In genomic region chr2:70949086-70949485, GRCh38 we compare ENCODE assay signal across 11 cellular contexts. TPM values are rescaled to one million over a fixed set of nuclear protein-coding genes. Genes with fewer than 3 reads are reported as not detected.
A peak's percentile ranks its signal among the peaks of the same experiment; 100 is the strongest.
DNase-seq lines count a peak whose midpoint lies in the region; ATAC-seq, FAIRE-seq and TF ChIP-seq lines count a peak whose summit lies in the region.
"Had no signal": no experiment of that assay in that cellular context is flagged by ENCODE, and none has a peak within 500 bp of the region (broad histone marks: within the 10 kb centered on the region; RNA-seq: fewer than 3 reads in every experiment).

No MANE protein-coding gene starts in this region.

- no TSS peak for BruUV-seq in K562 (replicated peaks; lab: Mats Ljungman, UMichigan)
- BruUV-seq in Caco-2 (replicated peaks; lab: Mats Ljungman, UMichigan) = no TSS peak

- H3K9me3 ChIP-seq in Loucy (ENCODE audit: insufficient read depth, low read depth, low read length) (no peaks in the 10 kb centered on the region), K562 (replicated peaks; ENCODE audit: control insufficient read depth, insufficient read depth, low read depth, low read length) (no peaks in the 10 kb centered on the region), Caco-2 (no peaks in the 10 kb centered on the region)

- H3K36me3 Mint-ChIP-seq in activated CD8-positive, alpha-beta T cell treated with anti-CD3 and anti-CD28 coated beads, Interleukin-2, amount 10 ng/mL, durations not matched to agents 7 days and 5 days (ENCODE audit: low read depth) = no peaks in the 10 kb centered on the region
- no peaks in the 10 kb centered on the region for H3K36me3 Mint-ChIP-seq in activated CD8-positive, alpha-beta T cell treated with anti-CD3 and anti-CD28 coated beads for 36 hours (ENCODE audit: low read depth)
- H3K36me3 Mint-ChIP-seq in type B pancreatic cell = no peaks in the 10 kb centered on the region
- H3K36me3 Mint-ChIP-seq in Caco-2 (ENCODE audit: insufficient read depth, unreplicated experiment) = no peaks in the 10 kb centered on the region
- no peaks in the 10 kb centered on the region for H3K36me3 Mint-ChIP-seq in WTC11
- H3K36me3 Mint-ChIP-seq: CD4-positive, CD25-positive, alpha-beta regulatory T cell had no signal

- H3K9ac ChIP-seq in Loucy (ENCODE audit: low read depth, low read length, poor library complexity, severe bottlenecking) (no peak overlapping the region), K562 (ENCODE audit: insufficient read depth in 1 of 2, low read depth in 2 of 2, low read length in 2 of 2) (no peak overlapping the region)

- in situ Hi-C loops in K562 (cut with MboI) = loop anchor here (5.0 to 10.0 kb wide), 4 partner anchors 82 to 634 kb away; partner anchors contain the start of gene FIGLA

- no peak overlapping the region for H3K4me3 ChIP-seq in Loucy (ENCODE audit: low read length, poor library complexity, severe bottlenecking)
- no peak overlapping the region for H3K4me3 ChIP-seq in K562
- H3K4me3 ChIP-seq in Caco-2 (ENCODE audit: low read depth, low read length) = no peak overlapping the region

- H2AFZ ChIP-seq in Loucy (ENCODE audit: low read length) (peak overlapping the region; percentile 85; the same call in 1 of the 2 replicates), K562 (ENCODE audit: low read depth, low read length) (peak overlapping the region; percentile 89)

- H3K27me3 Mint-ChIP-seq in activated CD8-positive, alpha-beta T cell treated with anti-CD3 and anti-CD28 coated beads, Interleukin-2, amount 10 ng/mL, durations not matched to agents 7 days and 5 days (ENCODE audit: low read depth) = peaks cover 25% of the 10 kb centered on the region
- peaks cover 11% of the 10 kb centered on the region for H3K27me3 Mint-ChIP-seq in activated CD8-positive, alpha-beta T cell treated with anti-CD3 and anti-CD28 coated beads for 36 hours
- H3K27me3 Mint-ChIP-seq in type B pancreatic cell = peaks cover 65% of the 10 kb centered on the region
- peaks cover 9% of the 10 kb centered on the region for H3K27me3 Mint-ChIP-seq in Caco-2 (ENCODE audit: insufficient read depth, unreplicated experiment)
- H3K27me3 Mint-ChIP-seq in WTC11 (ENCODE audit: low read depth) = peaks cover 61% of the 10 kb centered on the region

- H4K20me1 ChIP-seq in Loucy (ENCODE audit: insufficient read depth, low read length, poor library complexity, severe bottlenecking) = no peaks in the 10 kb centered on the region
- H4K20me1 ChIP-seq in K562 (replicated peaks; ENCODE audit: control insufficient read depth, insufficient read depth, low read length) = no peaks in the 10 kb centered on the region

- DNase-seq in activated CD8-positive, alpha-beta T cell treated with anti-CD3 and anti-CD28 coated beads, Interleukin-2, amount 10 ng/mL, durations not matched to agents 7 days and 5 days = peak; percentile 10
- no peak for DNase-seq in activated CD8-positive, alpha-beta T cell treated with anti-CD3 and anti-CD28 coated beads for 36 hours
- DNase-seq in K562 (ENCODE audit: extremely low read depth in 1 of 4, low spot score in 3 of 4) (no peak), type B pancreatic cell (ENCODE audit: extremely low spot score, unreplicated experiment) (peak; percentile 2), AML-193 (lab: John Stamatoyannopoulos, UW) (no peak), Caco-2 (no peak), WTC11 (ENCODE audit: low spot score) (no peak)

- H3K4me3 Mint-ChIP-seq in activated CD8-positive, alpha-beta T cell treated with anti-CD3 and anti-CD28 coated beads, Interleukin-2, amount 10 ng/mL, durations not matched to agents 7 days and 5 days = no peak overlapping the region
- H3K4me3 Mint-ChIP-seq in activated CD8-positive, alpha-beta T cell treated with anti-CD3 and anti-CD28 coated beads for 36 hours = no peak overlapping the region
- H3K4me3 Mint-ChIP-seq in type B pancreatic cell (no peak overlapping the region), Caco-2 (ENCODE audit: unreplicated experiment) (no peak overlapping the region), WTC11 (no peak overlapping the region)

- H3K36me3 ChIP-seq in Loucy (ENCODE audit: insufficient read depth, low read length) (no peaks in the 10 kb centered on the region), K562 (ENCODE audit: control insufficient read depth, insufficient read depth, low read length) (no peaks in the 10 kb centered on the region), Caco-2 (ENCODE audit: control insufficient read depth, insufficient read depth, low read length) (no peaks in the 10 kb centered on the region)

- 37% methylated on average over 11 of the region's 11 CpGs for WGBS in K562 (ENCODE audit: insufficient coverage, low coverage, missing lambda C conversion rate)

- no peak for TF ChIP-seq RAD21 in K562 (CRISPR knock-in tag; conservative IDR thresholded peaks at IDR 0.05 in 1 of 2, IDR thresholded peaks at IDR 0.05 in 1 of 2)

- TF ChIP-seq EP300 in K562 (IDR thresholded peaks at IDR 0.05; ENCODE audit: low read length) = no peak

- POLR2A ChIA-PET in activated CD8-positive, alpha-beta T cell treated with anti-CD3 and anti-CD28 coated beads, Interleukin-2, amount 10 ng/mL, durations not matched to agents 7 days and 5 days (lab: Charles Lee) = no interaction called here
- POLR2A ChIA-PET in activated CD8-positive, alpha-beta T cell treated with anti-CD3 and anti-CD28 coated beads for 36 hours (lab: Charles Lee) = no interaction called here
- POLR2A ChIA-PET in K562 (lab: Yijun Ruan, JAX) = interaction anchor here (1.5 kb wide), 1 partner anchor 15 kb away, joined by 5 read pairs; no protein-coding TSS in a partner anchor
- POLR2A ChIA-PET in Caco-2 (lab: Charles Lee) = no interaction called here
- POLR2A ChIA-PET in WTC11 (lab: Charles Lee) = no interaction called here

- H3K27me3 ChIP-seq in Loucy (ENCODE audit: insufficient read depth, low read length, poor library complexity, severe bottlenecking) = no peaks in the 10 kb centered on the region
- H3K27me3 ChIP-seq in K562 (ENCODE audit: control insufficient read depth in 2 of 2, insufficient read depth in 2 of 2, low read length in 2 of 2) = peaks cover 3 to 15% of the 10 kb centered on the region in 2 experiments; a peak in 2 of 5 replicates
- H3K27me3 ChIP-seq in Caco-2 (replicated peaks; ENCODE audit: control insufficient read depth, insufficient read depth, low read length) = no peaks in the 10 kb centered on the region

- TF ChIP-seq CTCF in activated CD8-positive, alpha-beta T cell treated with anti-CD3 and anti-CD28 coated beads for 36 hours (IDR thresholded peaks at IDR 0.05) = no peak
- TF ChIP-seq CTCF in Loucy (conservative IDR thresholded peaks at IDR 0.05; ENCODE audit: low read length) (no peak), K562 (IDR thresholded peaks at IDR 0.05 in 2 of 3, conservative IDR thresholded peaks at IDR 0.05 in 1 of 3; ENCODE audit: insufficient read depth in 2 of 3, low read depth in 1 of 3, low read length in 3 of 3) (no peak), type B pancreatic cell (conservative IDR thresholded peaks at IDR 0.05) (no peak), Caco-2 (IDR thresholded peaks at IDR 0.05; ENCODE audit: insufficient read depth in 1 of 2, low read depth in 1 of 2, low read length in 1 of 2, severe bottlenecking in 1 of 2, unreplicated experiment in 1 of 2) (no peak), WTC11 (IDR thresholded peaks at IDR 0.05) (no peak)

- TF ChIP-seq POLR2A in K562 (conservative IDR thresholded peaks at IDR 0.05) = no peak

- no peak overlapping the region for H3K27ac Mint-ChIP-seq in activated CD8-positive, alpha-beta T cell treated with anti-CD3 and anti-CD28 coated beads, Interleukin-2, amount 10 ng/mL, durations not matched to agents 7 days and 5 days
- no peak overlapping the region for H3K27ac Mint-ChIP-seq in activated CD8-positive, alpha-beta T cell treated with anti-CD3 and anti-CD28 coated beads for 36 hours
- H3K27ac Mint-ChIP-seq in type B pancreatic cell = no peak overlapping the region
- no peak overlapping the region for H3K27ac Mint-ChIP-seq in Caco-2 (ENCODE audit: unreplicated experiment)
- no peak overlapping the region for H3K27ac Mint-ChIP-seq in WTC11
- H3K27ac Mint-ChIP-seq: T-helper 1 cell treated with Interleukin-12 subunit alpha and Interleukin-12 subunit beta and Interleukin-4 antibody, amounts not matched to agents 30 μg/mL and 1 μg/mL, for 36 hours had no signal

- FAIRE-seq in K562 (lab: Jason Lieb, UNC) = no peak
- FAIRE-seq: H1 had no signal

- H3K27ac ChIP-seq in K562 (ENCODE audit: extremely low read depth, low read depth, low read length) = no peak overlapping the region

- CTCF ChIA-PET in activated CD8-positive, alpha-beta T cell treated with anti-CD3 and anti-CD28 coated beads, Interleukin-2, amount 10 ng/mL, durations not matched to agents 7 days and 5 days (lab: Charles Lee) = interaction anchor here (0.6 to 3.9 kb wide), 33 partner anchors 10 to 1266 kb away, joined by 3 to 95 read pairs (median 5); partner anchors contain the start of genes ATP6V1B1 and FIGLA
- CTCF ChIA-PET in activated CD8-positive, alpha-beta T cell treated with anti-CD3 and anti-CD28 coated beads for 36 hours (lab: Charles Lee) = interaction anchor here (0.6 to 7.2 kb wide), 48 partner anchors 10 to 645 kb away, joined by 3 to 117 read pairs (median 5); partner anchors contain the start of genes ANKRD53, ATP6V1B1 and FIGLA
- CTCF ChIA-PET in K562 (lab: Yijun Ruan, JAX; ENCODE audit: low intra/inter-chr PET ratio) (interaction anchor here (0.8 to 4.2 kb wide), 7 partner anchors 28 to 633 kb away, joined by 3 to 48 read pairs (median 5); no protein-coding TSS in a partner anchor), Caco-2 (lab: Charles Lee) (interaction anchor here (0.5 to 1.9 kb wide), 19 partner anchors 11 to 645 kb away, joined by 3 to 36 read pairs (median 5); partner anchors contain the start of genes ATP6V1B1 and NAGK), WTC11 (lab: Charles Lee) (interaction anchor here (0.6 to 8.0 kb wide), 52 partner anchors 9 to 545 kb away, joined by 3 to 159 read pairs (median 5); partner anchors contain the start of genes ADD2, ANKRD53, ATP6V1B1 and FIGLA)

- no peaks in the 10 kb centered on the region for H3K9me2 ChIP-seq in Loucy (replicated peaks; ENCODE audit: low read depth, low read length)

- H3K79me2 ChIP-seq in Loucy (ENCODE audit: insufficient read depth, low read length) (no peaks in the 10 kb centered on the region), K562 (ENCODE audit: control insufficient read depth, insufficient read depth, low read length) (no peaks in the 10 kb centered on the region)

- no peak for ATAC-seq in activated CD8-positive, alpha-beta T cell treated with anti-CD3 and anti-CD28 coated beads, Interleukin-2, amount 10 ng/mL, durations not matched to agents 7 days and 5 days
- no peak for ATAC-seq in activated CD8-positive, alpha-beta T cell treated with anti-CD3 and anti-CD28 coated beads for 36 hours
- no peak for ATAC-seq in K562
- ATAC-seq in WTC11 = no peak

- no peaks in the 10 kb centered on the region for H3F3A ChIP-seq in Loucy (ENCODE audit: low read depth)

- H3K9me3 Mint-ChIP-seq in activated CD8-positive, alpha-beta T cell treated with anti-CD3 and anti-CD28 coated beads, Interleukin-2, amount 10 ng/mL, durations not matched to agents 7 days and 5 days (ENCODE audit: insufficient read depth) = no peaks in the 10 kb centered on the region
- no peaks in the 10 kb centered on the region for H3K9me3 Mint-ChIP-seq in activated CD8-positive, alpha-beta T cell treated with anti-CD3 and anti-CD28 coated beads for 36 hours
- no peaks in the 10 kb centered on the region for H3K9me3 Mint-ChIP-seq in type B pancreatic cell
- no peaks in the 10 kb centered on the region for H3K9me3 Mint-ChIP-seq in Caco-2 (ENCODE audit: unreplicated experiment)
- no peaks in the 10 kb centered on the region for H3K9me3 Mint-ChIP-seq in WTC11
- H3K9me3 Mint-ChIP-seq: CD4-positive, CD25-positive, alpha-beta regulatory T cell; T-helper 1 cell treated with Interleukin-12 subunit alpha and Interleukin-12 subunit beta and Interleukin-4 antibody, amounts not matched to agents 30 μg/mL and 1 μg/mL, for 36 hours had no signal

- H3K4me2 ChIP-seq in Loucy (ENCODE audit: low read depth, low read length, poor library complexity, severe bottlenecking) = no peak overlapping the region
- peak overlapping the region; percentile 79; the same call in 1 of the 2 replicates for H3K4me2 ChIP-seq in K562 (ENCODE audit: insufficient read depth, low read length)

- H3K4me1 ChIP-seq in Loucy (ENCODE audit: insufficient read depth, low read length, poor library complexity, severe bottlenecking) = peaks cover 22% of the 10 kb centered on the region
- H3K4me1 ChIP-seq in K562 (replicated peaks in 1 of 2; ENCODE audit: control insufficient read depth in 2 of 2, insufficient read depth in 2 of 2, low read length in 2 of 2) = peaks cover 2 to 11% of the 10 kb centered on the region in 2 experiments; a peak in 3 of 5 replicates
- H3K4me1 ChIP-seq in Caco-2 = no peaks in the 10 kb centered on the region

- H3K9me1 ChIP-seq in K562 (ENCODE audit: control insufficient read depth, insufficient read depth, low read length) = no peaks in the 10 kb centered on the region

- H3K4me1 Mint-ChIP-seq in activated CD8-positive, alpha-beta T cell treated with anti-CD3 and anti-CD28 coated beads, Interleukin-2, amount 10 ng/mL, durations not matched to agents 7 days and 5 days (ENCODE audit: low read depth) = peaks cover 20% of the 10 kb centered on the region
- peaks cover 6% of the 10 kb centered on the region for H3K4me1 Mint-ChIP-seq in activated CD8-positive, alpha-beta T cell treated with anti-CD3 and anti-CD28 coated beads for 36 hours (ENCODE audit: low read depth)
- H3K4me1 Mint-ChIP-seq in type B pancreatic cell (ENCODE audit: unreplicated experiment) = peaks cover 10% of the 10 kb centered on the region
- peaks cover 15% of the 10 kb centered on the region for H3K4me1 Mint-ChIP-seq in Caco-2 (ENCODE audit: low read depth, unreplicated experiment)
- H3K4me1 Mint-ChIP-seq in WTC11 = peaks cover 11% of the 10 kb centered on the region

- intact Hi-C loops in activated CD8-positive, alpha-beta T cell treated with anti-CD3 and anti-CD28 coated beads for 36 hours (cut with micrococcal nuclease) = loop anchor here (5.0 kb wide), 2 partner anchors 77 to 162 kb away; no protein-coding TSS in a partner anchor
- intact Hi-C loops in K562 (cut with micrococcal nuclease) = loop anchor here (10.0 kb wide), 1 partner anchor 644 kb away; the partner anchor contains the start of gene FAM136A
- intact Hi-C loops in Caco-2 (cut with micrococcal nuclease; ENCODE audit: unreplicated experiment) = loop anchor here (2.0 kb wide), 1 partner anchor 28 kb away; no protein-coding TSS in a partner anchor

RNA-seq across cellular contexts. Expression of gene ATP6V1B1, which starts 13.4 kb away (rescaled TPM):
- total RNA-seq in activated CD8-positive, alpha-beta T cell treated with anti-CD3 and anti-CD28 coated beads, Interleukin-2, amount 10 ng/mL, durations not matched to agents 7 days and 5 days = not detected
- total RNA-seq in activated CD8-positive, alpha-beta T cell treated with anti-CD3 and anti-CD28 coated beads for 36 hours = not detected
- total RNA-seq in K562 (2011; cell fraction: chromatin; rRNA removed; ENCODE audit: low replicate concordance) = not detected in 2 replicates
- not detected in 2 replicates for total RNA-seq in K562 (2011; cell fraction: nucleolus; rRNA removed)
- not detected in 2 replicates for total RNA-seq in K562 (2011; cell fraction: nucleoplasm; rRNA removed)
- not detected in 2 replicates for total RNA-seq in K562 (2014; rRNA removed)
- not detected in 2 replicates for total RNA-seq in K562 (2014; rRNA removed; fragmentation: Illumina TruSeq; extraction: Trizol)
- total RNA-seq in K562 (2015; rRNA removed; fragmentation: Illumina TruSeq; extraction: Trizol) = not detected in 2 replicates
- not detected in 2 replicates for total RNA-seq in K562 (2021)
- polyA plus RNA-seq in K562 (2011; rRNA removed) = not detected in 2 replicates
- not detected in 2 replicates for polyA plus RNA-seq in K562 (2011; cell fraction: cytosol; rRNA removed)
- not detected in 2 replicates for polyA plus RNA-seq in K562 (2011; cell fraction: nucleus; rRNA removed)
- polyA plus RNA-seq in K562 (2012) = not detected in 2 replicates
- polyA plus RNA-seq in K562 (2014; fragmentation: Illumina TruSeq; extraction: Trizol) = not detected in 2 replicates
- not detected for polyA plus RNA-seq in K562 (2014; fragmentation: Nextera tagmentation; extraction: Ambion mirVana)
- polyA plus RNA-seq in K562 (2014; rRNA removed) = not detected in 2 replicates
- not detected in 2 replicates for polyA minus RNA-seq in K562 (2011; rRNA and poly(A)+ RNA removed)
- polyA minus RNA-seq in K562 (2011; cell fraction: cytosol; rRNA and poly(A)+ RNA removed) = not detected in 2 replicates
- polyA minus RNA-seq in K562 (2011; cell fraction: nucleus; rRNA and poly(A)+ RNA removed) = not detected in 2 replicates
- total RNA-seq in type B pancreatic cell (ENCODE audit: low replicate concordance) = 6.3 and 8.6 TPM in 2 replicates
- total RNA-seq in Caco-2 (2022) = 2.6 and 4.0 TPM in 2 replicates
- not detected in 3 replicates for total RNA-seq in WTC11 (2021)
- total RNA-seq: CD4-positive, CD25-positive, alpha-beta regulatory T cell; H1 had no signal
- polyA plus RNA-seq: CD4-positive, CD25-positive, alpha-beta regulatory T cell; H1 had no signal

RNA-seq across cellular contexts. Expression of gene ANKRD53, which starts 29.3 kb away (rescaled TPM):
- not detected for total RNA-seq in activated CD8-positive, alpha-beta T cell treated with anti-CD3 and anti-CD28 coated beads, Interleukin-2, amount 10 ng/mL, durations not matched to agents 7 days and 5 days
- not detected for total RNA-seq in activated CD8-positive, alpha-beta T cell treated with anti-CD3 and anti-CD28 coated beads for 36 hours
- total RNA-seq in K562 (2011; cell fraction: chromatin; rRNA removed; ENCODE audit: low replicate concordance) = not detected in 2 replicates
- 0.17 TPM in 1 of 2 replicates, not detected in the other for total RNA-seq in K562 (2011; cell fraction: nucleolus; rRNA removed)
- not detected in 2 replicates for total RNA-seq in K562 (2011; cell fraction: nucleoplasm; rRNA removed)
- 0.20 TPM in 1 of 2 replicates, not detected in the other for total RNA-seq in K562 (2014; rRNA removed)
- total RNA-seq in K562 (2014; rRNA removed; fragmentation: Illumina TruSeq; extraction: Trizol) = not detected in 2 replicates
- total RNA-seq in K562 (2015; rRNA removed; fragmentation: Illumina TruSeq; extraction: Trizol) = not detected in 2 replicates
- total RNA-seq in K562 (2021) = 0.18 TPM in 1 of 2 replicates, not detected in the other
- polyA plus RNA-seq in K562 (2011; rRNA removed) = not detected in 2 replicates
- not detected in 2 replicates for polyA plus RNA-seq in K562 (2011; cell fraction: cytosol; rRNA removed)
- 0.07 and 0.10 TPM in 2 replicates for polyA plus RNA-seq in K562 (2011; cell fraction: nucleus; rRNA removed)
- polyA plus RNA-seq in K562 (2012) = not detected in 2 replicates
- polyA plus RNA-seq in K562 (2014; fragmentation: Illumina TruSeq; extraction: Trizol) = not detected in 2 replicates
- polyA plus RNA-seq in K562 (2014; fragmentation: Nextera tagmentation; extraction: Ambion mirVana) = not detected
- not detected in 2 replicates for polyA plus RNA-seq in K562 (2014; rRNA removed)
- polyA minus RNA-seq in K562 (2011; rRNA and poly(A)+ RNA removed) = not detected in 2 replicates
- not detected in 2 replicates for polyA minus RNA-seq in K562 (2011; cell fraction: cytosol; rRNA and poly(A)+ RNA removed)
- polyA minus RNA-seq in K562 (2011; cell fraction: nucleus; rRNA and poly(A)+ RNA removed) = not detected in 2 replicates
- 0.55 and 0.72 TPM in 2 replicates for total RNA-seq in type B pancreatic cell (ENCODE audit: low replicate concordance)
- total RNA-seq in Caco-2 (2022) = 0.16 and 0.28 TPM in 2 replicates
- total RNA-seq in WTC11 (2021) = 0.39 to 0.81 TPM (median 0.80 TPM) in 3 replicates

RNA-seq across cellular contexts. Expression of gene TEX261, which starts 45.6 kb away (rescaled TPM):
- 10 to 100 TPM; 55.9 to 59.4 TPM for total RNA-seq in activated CD8-positive, alpha-beta T cell treated with anti-CD3 and anti-CD28 coated beads, Interleukin-2, amount 10 ng/mL, durations not matched to agents 7 days and 5 days
- 10 to 100 TPM; 38.8 to 39.9 TPM for total RNA-seq in activated CD8-positive, alpha-beta T cell treated with anti-CD3 and anti-CD28 coated beads for 36 hours
- 56.1 and 63.4 TPM in 2 replicates for total RNA-seq in K562 (2011; cell fraction: chromatin; rRNA removed; ENCODE audit: low replicate concordance)
- 49.9 and 50.0 TPM in 2 replicates for total RNA-seq in K562 (2011; cell fraction: nucleolus; rRNA removed)
- 70.2 and 95.7 TPM in 2 replicates for total RNA-seq in K562 (2011; cell fraction: nucleoplasm; rRNA removed)
- total RNA-seq in K562 (2014; rRNA removed) = 18.3 and 29.7 TPM in 2 replicates
- total RNA-seq in K562 (2014; rRNA removed; fragmentation: Illumina TruSeq; extraction: Trizol) = 44.2 and 46.1 TPM in 2 replicates
- total RNA-seq in K562 (2015; rRNA removed; fragmentation: Illumina TruSeq; extraction: Trizol) = 53.0 and 56.9 TPM in 2 replicates
- total RNA-seq in K562 (2021) = 55.3 and 60.4 TPM in 2 replicates
- polyA plus RNA-seq in K562 (2011; rRNA removed) = 50.1 and 99.5 TPM in 2 replicates
- polyA plus RNA-seq in K562 (2011; cell fraction: cytosol; rRNA removed) = 71.7 and 115 TPM in 2 replicates
- polyA plus RNA-seq in K562 (2011; cell fraction: nucleus; rRNA removed) = 67.7 and 143 TPM in 2 replicates
- polyA plus RNA-seq in K562 (2012) = 57.6 and 58.8 TPM in 2 replicates
- polyA plus RNA-seq in K562 (2014; fragmentation: Illumina TruSeq; extraction: Trizol) = 99.5 and 110 TPM in 2 replicates
- 10 to 100 TPM; 11.9 to 16.7 TPM for polyA plus RNA-seq in K562 (2014; fragmentation: Nextera tagmentation; extraction: Ambion mirVana)
- polyA plus RNA-seq in K562 (2014; rRNA removed) = 51.9 and 64.0 TPM in 2 replicates
- polyA minus RNA-seq in K562 (2011; rRNA and poly(A)+ RNA removed) = 27.1 and 69.7 TPM in 2 replicates
- 20.5 and 38.0 TPM in 2 replicates for polyA minus RNA-seq in K562 (2011; cell fraction: cytosol; rRNA and poly(A)+ RNA removed)
- polyA minus RNA-seq in K562 (2011; cell fraction: nucleus; rRNA and poly(A)+ RNA removed) = 14.7 and 15.2 TPM in 2 replicates
- 46.1 and 50.0 TPM in 2 replicates for total RNA-seq in type B pancreatic cell (ENCODE audit: low replicate concordance)
- total RNA-seq in Caco-2 (2022) = 64.1 and 70.0 TPM in 2 replicates
- total RNA-seq in WTC11 (2021) = 15.2 to 18.3 TPM (median 17.0 TPM) in 3 replicates

RNA-seq across cellular contexts. Expression of gene VAX2, which starts 48.7 kb away (rescaled TPM):
- not detected for total RNA-seq in activated CD8-positive, alpha-beta T cell treated with anti-CD3 and anti-CD28 coated beads, Interleukin-2, amount 10 ng/mL, durations not matched to agents 7 days and 5 days
- not detected for total RNA-seq in activated CD8-positive, alpha-beta T cell treated with anti-CD3 and anti-CD28 coated beads for 36 hours
- total RNA-seq in K562 (2011; cell fraction: chromatin; rRNA removed; ENCODE audit: low replicate concordance) = not detected in 2 replicates
- not detected in 2 replicates for total RNA-seq in K562 (2011; cell fraction: nucleolus; rRNA removed)
- total RNA-seq in K562 (2011; cell fraction: nucleoplasm; rRNA removed) = not detected in 2 replicates
- total RNA-seq in K562 (2014; rRNA removed) (not detected in 2 replicates), K562 (2014; rRNA removed; fragmentation: Illumina TruSeq; extraction: Trizol) (not detected in 2 replicates), K562 (2015; rRNA removed; fragmentation: Illumina TruSeq; extraction: Trizol) (not detected in 2 replicates), K562 (2021) (not detected in 2 replicates), type B pancreatic cell (ENCODE audit: low replicate concordance) (1.2 and 1.3 TPM in 2 replicates), Caco-2 (2022) (0.61 TPM in 1 of 2 replicates, not detected in the other), WTC11 (2021) (not detected in 3 replicates)
- polyA plus RNA-seq in K562 (2011; rRNA removed) (not detected in 2 replicates), K562 (2014; fragmentation: Illumina TruSeq; extraction: Trizol) (not detected in 2 replicates), K562 (2014; fragmentation: Nextera tagmentation; extraction: Ambion mirVana) (not detected), K562 (2014; rRNA removed) (not detected in 2 replicates)
- not detected in 2 replicates for polyA plus RNA-seq in K562 (2011; cell fraction: cytosol; rRNA removed)
- polyA plus RNA-seq in K562 (2011; cell fraction: nucleus; rRNA removed) = not detected in 2 replicates
- not detected in 2 replicates for polyA plus RNA-seq in K562 (2012)
- polyA minus RNA-seq in K562 (2011; rRNA and poly(A)+ RNA removed) = not detected in 2 replicates
- not detected in 2 replicates for polyA minus RNA-seq in K562 (2011; cell fraction: cytosol; rRNA and poly(A)+ RNA removed)
- polyA minus RNA-seq in K562 (2011; cell fraction: nucleus; rRNA and poly(A)+ RNA removed) = not detected in 2 replicates
- total RNA-seq: CD4-positive, CD25-positive, alpha-beta regulatory T cell; H1 had no signal
- polyA plus RNA-seq: CD4-positive, CD25-positive, alpha-beta regulatory T cell; H1 had no signal

Comparison
In these comparisons a context has a peak if more than half of its experiments do, and no peak if none do; other contexts are left out.
1. DNase-seq: peak in activated CD8-positive, alpha-beta T cell treated with anti-CD3 and anti-CD28 coated beads, Interleukin-2, amount 10 ng/mL, durations not matched to agents 7 days and 5 days (single experiment) and type B pancreatic cell (single experiment); none in activated CD8-positive, alpha-beta T cell treated with anti-CD3 and anti-CD28 coated beads for 36 hours (single experiment), K562 (0 of 4), AML-193 (0 of 2), Caco-2 (0 of 2) and WTC11 (single experiment).